ENCODE assay signal across 10 cellular contexts in the genomic region with DNA sequence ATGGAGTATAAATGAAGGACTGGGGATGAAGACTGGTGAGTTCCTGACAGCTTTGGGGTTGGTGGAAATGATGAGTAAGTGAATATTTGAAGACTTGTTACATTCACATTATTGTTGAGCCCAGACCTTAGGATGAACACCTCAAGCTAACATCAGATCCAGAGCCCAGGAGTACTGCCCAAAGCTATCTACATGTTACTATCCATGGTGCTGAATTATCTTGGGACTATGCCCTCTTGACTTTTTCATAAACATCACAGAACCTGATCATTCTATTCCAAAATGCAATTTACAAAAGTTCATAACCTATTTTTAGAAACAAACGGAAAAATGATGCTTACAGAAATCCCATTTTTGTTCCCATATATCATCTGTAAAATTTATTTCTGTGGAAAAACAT.
A peak's percentile ranks its signal among the peaks of the same experiment; 100 is the strongest.
DNase-seq lines count a peak whose midpoint lies in the region; ATAC-seq, FAIRE-seq and TF ChIP-seq lines count a peak whose summit lies in the region.
"Had no signal": no experiment of that assay in that cellular context is flagged by ENCODE, and none has a peak within 500 bp of the region (broad histone marks: within the 10 kb centered on the region; RNA-seq: fewer than 3 reads in every experiment).

No MANE protein-coding gene starts in this region.

- H4K20me1 ChIP-seq in GM12878 (ENCODE audit: control insufficient read depth, insufficient read depth) (no peaks in the 10 kb centered on the region), HepG2 (ENCODE audit: insufficient read depth, low read length) (no peaks in the 10 kb centered on the region)

- WGBS in GM12878 (ENCODE audit: insufficient coverage, insufficient replicate concordance, low lambda C conversion rate, missing lambda C conversion rate): 0% methylated on average over 1 of the region's 1 CpG
- WGBS in HepG2 (ENCODE audit: low lambda C conversion rate): 0% methylated on average over 1 of the region's 1 CpG

- H3K27ac Mint-ChIP-seq in Calu3 (ENCODE audit: unreplicated experiment): no peak overlapping the region

- no peaks in the 10 kb centered on the region for H3K4me1 Mint-ChIP-seq in Calu3 (ENCODE audit: low read depth, unreplicated experiment)

- BruUV-seq in GM12878 (replicated peaks; lab: Mats Ljungman, UMichigan): no TSS peak
- BruUV-seq in HepG2 (replicated peaks; lab: Mats Ljungman, UMichigan): no TSS peak
- no TSS peak for BruUV-seq in Calu3 (replicated peaks; lab: Mats Ljungman, UMichigan)

- ATAC-seq in GM12878 (no peak; the same call in 2 of the 3 replicates), HepG2 (no peak), HG02763 (IDR thresholded peaks at IDR 0.05; ENCODE audit: unreplicated experiment) (no peak)

- POLR2A ChIA-PET in GM12878 (lab: Charles Lee) (no interaction called here), HepG2 (lab: Yijun Ruan, JAX) (no interaction called here)

- no peaks in the 10 kb centered on the region for H3K9me3 ChIP-seq in GM12878 (replicated peaks; ENCODE audit: control insufficient read depth, insufficient read depth, low read length)
- H3K9me3 ChIP-seq in HepG2 (ENCODE audit: low read length): peaks cover 9% of the 10 kb centered on the region

- CTCF ChIA-PET in GM12878 (lab: Yijun Ruan, JAX) (no interaction called here), HepG2 (lab: Yijun Ruan, JAX; ENCODE audit: low intra/inter-chr PET ratio, low total read pairs) (no interaction called here), Calu3 (lab: Charles Lee) (no interaction called here)

- H2AFZ ChIP-seq in GM12878 (ENCODE audit: control insufficient read depth, low read depth, low read length) (no peak overlapping the region), HepG2 (ENCODE audit: low read length) (no peak overlapping the region)

- SMC1A ChIA-PET in GM12878 (lab: Charles Lee; ENCODE audit: uncharacterized antibody, unreplicated experiment): interaction anchor here (1.0 kb wide), 1 partner anchor 20 kb away, joined by 3 read pairs; no protein-coding TSS in a partner anchor

- H3K27me3 ChIP-seq in GM12878 (replicated peaks in 1 of 2; ENCODE audit: control insufficient read depth in 2 of 2, insufficient read depth in 2 of 2, low read length in 1 of 2) (no peaks in the 10 kb centered on the region), HepG2 (ENCODE audit: control insufficient read depth in 1 of 2, insufficient read depth in 2 of 2, low read length in 2 of 2) (no peaks in the 10 kb centered on the region)

- H3K4me2 ChIP-seq in GM12878 (ENCODE audit: control insufficient read depth, insufficient read depth) (no peak overlapping the region), HepG2 (ENCODE audit: low read depth, low read length) (no peak overlapping the region)

- no peaks in the 10 kb centered on the region for H3K27me3 Mint-ChIP-seq in Calu3 (ENCODE audit: unreplicated experiment)

- H3K36me3 Mint-ChIP-seq in Calu3 (ENCODE audit: insufficient read depth, unreplicated experiment): no peaks in the 10 kb centered on the region

- H3K4me3 ChIP-seq in GM12878 (no peak overlapping the region), HepG2 (replicated peaks in 1 of 3; ENCODE audit: insufficient read depth in 1 of 3, low read depth in 2 of 3, low read length in 3 of 3) (no peak overlapping the region)

- H3K36me3 ChIP-seq in GM12878 (ENCODE audit: control insufficient read depth in 2 of 2, insufficient read depth in 2 of 2, low read length in 1 of 2): no peaks in the 10 kb centered on the region
- no peaks in the 10 kb centered on the region for H3K36me3 ChIP-seq in HepG2 (replicated peaks in 1 of 2; ENCODE audit: control insufficient read depth in 1 of 2, insufficient read depth in 2 of 2, low read length in 2 of 2)

- RAD21 ChIA-PET in GM12878 (lab: Charles Lee; ENCODE audit: unreplicated experiment): no interaction called here

- H3K27ac ChIP-seq in GM12878 (ENCODE audit: control insufficient read depth, insufficient read depth): no peak overlapping the region
- H3K27ac ChIP-seq in HepG2 (ENCODE audit: extremely low read length, insufficient read depth, low read length): no peak overlapping the region

- TF ChIP-seq EP300 in GM12878 (IDR thresholded peaks at IDR 0.05; ENCODE audit: borderline replicate concordance in 1 of 2, control insufficient read depth in 1 of 2, low read depth in 2 of 2, low read length in 2 of 2) (no peak), HepG2 (IDR thresholded peaks at IDR 0.05; ENCODE audit: low read depth in 2 of 2, low read length in 2 of 2) (no peak), HepG2 (CRISPR knock-in tag; IDR thresholded peaks at IDR 0.05; ENCODE audit: borderline replicate concordance) (no peak)

- H3K9me3 Mint-ChIP-seq in Calu3 (ENCODE audit: low read depth, unreplicated experiment): peaks cover 3% of the 10 kb centered on the region

- no peak overlapping the region for H3K9ac ChIP-seq in GM12878 (ENCODE audit: control insufficient read depth, insufficient read depth, low read length)
- no peak overlapping the region for H3K9ac ChIP-seq in HepG2 (ENCODE audit: insufficient read depth, low read depth, low read length)

- in situ Hi-C loops in GM12878 (cut with MboI): no loop called here
- in situ Hi-C loops in HepG2 (cut with HindIII; ENCODE audit: extremely low pct_ligation_motif_present, low pct_unique_long_range_greater_than_20kb): no loop called here

- FAIRE-seq in GM12878 (lab: Jason Lieb, UNC): no peak
- no peak for FAIRE-seq in HepG2 (lab: Jason Lieb, UNC)

- no peak for TF ChIP-seq CTCF in GM12878 (IDR thresholded peaks at IDR 0.05 in 2 of 3, conservative IDR thresholded peaks at IDR 0.05 in 1 of 3; ENCODE audit: control insufficient read depth in 2 of 3, extremely low read depth in 1 of 3, insufficient read depth in 1 of 3, low read depth in 3 of 3, low read length in 3 of 3)
- no peak for TF ChIP-seq CTCF in HepG2 (CRISPR knock-in tag; IDR thresholded peaks at IDR 0.05)
- TF ChIP-seq CTCF in Calu3 (IDR thresholded peaks at IDR 0.05; ENCODE audit: unreplicated experiment): no peak

- TF ChIP-seq RAD21 in GM12878 (IDR thresholded peaks at IDR 0.05; ENCODE audit: insufficient read depth, low read depth, low read length) (no peak), HepG2 (CRISPR knock-in tag; IDR thresholded peaks at IDR 0.05) (no peak)

- no peaks in the 10 kb centered on the region for H3K79me2 ChIP-seq in GM12878 (ENCODE audit: control insufficient read depth, insufficient read depth, low read length)
- H3K79me2 ChIP-seq in HepG2 (ENCODE audit: insufficient read depth, low read length): no peaks in the 10 kb centered on the region

- TF ChIP-seq POLR2A in GM12878 (IDR thresholded peaks at IDR 0.05; ENCODE audit: low read depth, low read length) (no peak), HepG2 (IDR thresholded peaks at IDR 0.05; ENCODE audit: insufficient read depth in 1 of 2, low read depth in 2 of 2, low read length in 2 of 2) (no peak)

- DNase-seq in EL (peak; percentile 1), LHCN-M2 (ENCODE audit: low read depth) (peak; percentile 0), GM12878 (ENCODE audit: low read depth, low spot score) (no peak), HepG2 (ENCODE audit: low spot score) (no peak), LoVo (ENCODE audit: low spot score) (no peak), GM19238 (ENCODE audit: insufficient read length, low spot score) (no peak), Calu3 (no peak)
- DNase-seq: activated CD4-positive, alpha-beta T cell treated with anti-CD3 and anti-CD28 coated beads for 4 hours; activated naive CD4-positive, alpha-beta T cell treated with Interleukin-2 at 50 U/mL for 16 hours had no signal

- intact Hi-C loops in GM12878 (cut with micrococcal nuclease; ENCODE audit: unreplicated experiment) (no loop called here), HepG2 (cut with micrococcal nuclease; ENCODE audit: unreplicated experiment) (no loop called here), Calu3 (cut with micrococcal nuclease; ENCODE audit: unreplicated experiment) (no loop called here)

- H3K4me3 Mint-ChIP-seq in Calu3 (ENCODE audit: low read depth, unreplicated experiment): no peak overlapping the region

- H3K4me1 ChIP-seq in GM12878 (ENCODE audit: control insufficient read depth, insufficient read depth, low read length) (no peaks in the 10 kb centered on the region), HepG2 (ENCODE audit: insufficient read depth, low read length) (no peaks in the 10 kb centered on the region)

TF ChIP-seq in HepG2, 621 proteins besides CTCF, POLR2A, EP300 and RAD21:
- TF ChIP-seq, protein P1, sequence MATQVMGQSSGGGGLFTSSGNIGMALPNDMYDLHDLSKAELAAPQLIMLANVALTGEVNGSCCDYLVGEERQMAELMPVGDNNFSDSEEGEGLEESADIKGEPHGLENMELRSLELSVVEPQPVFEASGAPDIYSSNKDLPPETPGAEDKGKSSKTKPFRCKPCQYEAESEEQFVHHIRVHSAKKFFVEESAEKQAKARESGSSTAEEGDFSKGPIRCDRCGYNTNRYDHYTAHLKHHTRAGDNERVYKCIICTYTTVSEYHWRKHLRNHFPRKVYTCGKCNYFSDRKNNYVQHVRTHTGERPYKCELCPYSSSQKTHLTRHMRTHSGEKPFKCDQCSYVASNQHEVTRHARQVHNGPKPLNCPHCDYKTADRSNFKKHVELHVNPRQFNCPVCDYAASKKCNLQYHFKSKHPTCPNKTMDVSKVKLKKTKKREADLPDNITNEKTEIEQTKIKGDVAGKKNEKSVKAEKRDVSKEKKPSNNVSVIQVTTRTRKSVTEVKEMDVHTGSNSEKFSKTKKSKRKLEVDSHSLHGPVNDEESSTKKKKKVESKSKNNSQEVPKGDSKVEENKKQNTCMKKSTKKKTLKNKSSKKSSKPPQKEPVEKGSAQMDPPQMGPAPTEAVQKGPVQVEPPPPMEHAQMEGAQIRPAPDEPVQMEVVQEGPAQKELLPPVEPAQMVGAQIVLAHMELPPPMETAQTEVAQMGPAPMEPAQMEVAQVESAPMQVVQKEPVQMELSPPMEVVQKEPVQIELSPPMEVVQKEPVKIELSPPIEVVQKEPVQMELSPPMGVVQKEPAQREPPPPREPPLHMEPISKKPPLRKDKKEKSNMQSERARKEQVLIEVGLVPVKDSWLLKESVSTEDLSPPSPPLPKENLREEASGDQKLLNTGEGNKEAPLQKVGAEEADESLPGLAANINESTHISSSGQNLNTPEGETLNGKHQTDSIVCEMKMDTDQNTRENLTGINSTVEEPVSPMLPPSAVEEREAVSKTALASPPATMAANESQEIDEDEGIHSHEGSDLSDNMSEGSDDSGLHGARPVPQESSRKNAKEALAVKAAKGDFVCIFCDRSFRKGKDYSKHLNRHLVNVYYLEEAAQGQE (IDR thresholded peaks at IDR 0.05; ENCODE audit: borderline replicate concordance in 1 of 2, low read depth in 1 of 2, low read length in 2 of 2): peak; percentile 46 to 92
- TF ChIP-seq EHMT2 (IDR thresholded peaks at IDR 0.05; ENCODE audit: borderline replicate concordance, low read depth, low read length): peak; percentile 53; the same call in 1 of the 2 replicates
- no peak for TF ChIP-seq CHD4 (IDR thresholded peaks at IDR 0.05; ENCODE audit: borderline replicate concordance, low read length)
- no peak for TF ChIP-seq ZKSCAN5 (CRISPR knock-in tag; IDR thresholded peaks at IDR 0.05)
- TF ChIP-seq MIER2 (CRISPR knock-in tag; IDR thresholded peaks at IDR 0.05): peak; percentile 92
- peak; percentile 16 to 35; a peak in 3 of 4 replicates for TF ChIP-seq MAFK (conservative IDR thresholded peaks at IDR 0.05 in 1 of 2, IDR thresholded peaks at IDR 0.05 in 1 of 2; ENCODE audit: low read length in 2 of 2)

Comparison
In these comparisons a context has a peak if more than half of its experiments do, and no peak if none do; other contexts are left out.
1. DNase-seq: peak in EL (single experiment) and LHCN-M2 (single experiment); none in GM12878 (single experiment), HepG2 (single experiment), LoVo (single experiment), GM19238 (single experiment) and Calu3 (single experiment).